ENCODE assay signal across 10 cellular contexts in genomic region chr15:67013696-67014095, GRCh38. TPM values are rescaled to one million over a fixed set of nuclear protein-coding genes. Genes with fewer than 3 reads are reported as not detected.
DNase-seq lines count a peak whose midpoint lies in the region; ATAC-seq and TF ChIP-seq lines count a peak whose summit lies in the region.
"Had no signal": no experiment of that assay in that cellular context is flagged by ENCODE, and none has a peak within 500 bp of the region (broad histone marks: within the 10 kb centered on the region; RNA-seq: fewer than 3 reads in every experiment).

No MANE protein-coding gene starts in this region.

- peak; percentile 79 for ATAC-seq in left ventricle myocardium superior
- ATAC-seq in GM21390 (IDR thresholded peaks at IDR 0.05; ENCODE audit: unreplicated experiment), result no peak

- H3K9ac ChIP-seq in adipocyte (ENCODE audit: low read length), result no peak overlapping the region

- peak overlapping the region in 1 of 2 donors; percentile 2 for H3K27ac ChIP-seq in coronary artery
- H3K27ac ChIP-seq: adrenal gland had no signal

- H3K27me3 ChIP-seq in adipocyte (replicated peaks; ENCODE audit: control insufficient read depth, insufficient read depth, low read length), result no peaks in the 10 kb centered on the region
- H3K27me3 ChIP-seq: adrenal gland had no signal

- no peaks in the 10 kb centered on the region for H3K4me1 ChIP-seq in adipocyte (ENCODE audit: control insufficient read depth, insufficient read depth, low read length)
- H3K4me1 ChIP-seq: adrenal gland had no signal

- DNase-seq in DMS53 (lab: John Stamatoyannopoulos, UW) (peak; percentile 14), DMS53 treated with DMSO at 0.1 percent for 48 hours (lab: John Stamatoyannopoulos, UW; ENCODE audit: unreplicated experiment) (no peak), adipocyte (ENCODE audit: low read depth) (peak; percentile 34), left ventricle myocardium superior (peak; percentile 55), stromal cell of bone marrow (ENCODE audit: low read depth) (peak; percentile 64), NCI-H748 treated with DMSO at 0.1 percent for 48 hours (lab: John Stamatoyannopoulos, UW) (no peak), coronary artery (ENCODE audit: low spot score) (no peak)
- DNase-seq: activated CD4-positive, alpha-beta T cell treated with anti-CD3 and anti-CD28 coated beads, Interleukin-2, amount 10 ng/mL, durations not matched to agents 7 days and 5 days; adrenal gland had no signal

- H3K9me3 ChIP-seq in adipocyte (ENCODE audit: control insufficient read depth, low read length), result no peaks in the 10 kb centered on the region
- H3K9me3 ChIP-seq: adrenal gland had no signal

- no peaks in the 10 kb centered on the region for H3K36me3 ChIP-seq in adipocyte (ENCODE audit: control insufficient read depth, insufficient read depth, low read length, severe bottlenecking)
- H3K36me3 ChIP-seq: adrenal gland had no signal

- no peak for TF ChIP-seq CTCF in coronary artery (IDR thresholded peaks at IDR 0.05)

- intact Hi-C loops in left ventricle myocardium superior (cut with micrococcal nuclease), result no loop called here

- H3K4me3 ChIP-seq in adipocyte (ENCODE audit: low read length) (no peak overlapping the region), coronary artery (no peak overlapping the region)
- H3K4me3 ChIP-seq: adrenal gland had no signal

RNA-seq across cellular contexts. Expression of gene SMAD3, which starts 51.7 kb away (rescaled TPM):
- total RNA-seq in left ventricle myocardium superior, result 16.7 TPM

Comparison
In these comparisons a context has a peak if more than half of its experiments do, and no peak if none do; other contexts are left out.
1. DNase-seq: peak in DMS53 (single experiment), adipocyte (single experiment), left ventricle myocardium superior (single experiment) and stromal cell of bone marrow (single experiment); none in DMS53 treated with DMSO at 0.1 percent for 48 hours (single experiment), NCI-H748 treated with DMSO at 0.1 percent for 48 hours (single experiment) and coronary artery (single experiment).